ENCODE assay signal across 23 cellular contexts in genomic region chr5:180348316-180348715, GRCh38. TPM values are rescaled to one million over a fixed set of nuclear protein-coding genes. Genes with fewer than 3 reads are reported as not detected.
DNase-seq lines count a peak whose midpoint lies in the region; ATAC-seq, FAIRE-seq and TF ChIP-seq lines count a peak whose summit lies in the region.
"Had no signal": no experiment of that assay in that cellular context is flagged by ENCODE, and none has a peak within 500 bp of the region (broad histone marks: within the 10 kb centered on the region; RNA-seq: fewer than 3 reads in every experiment).

No MANE protein-coding gene starts in this region.

- ATAC-seq in WTC11 (no peak), GM21529 (IDR thresholded peaks at IDR 0.05; ENCODE audit: unreplicated experiment) (no peak), GM18907 (IDR thresholded peaks at IDR 0.05; ENCODE audit: unreplicated experiment) (no peak)
- ATAC-seq: GM12878 had no signal

- H3K27me3 ChIP-seq in osteoblast (ENCODE audit: insufficient read depth, low read length) = no peaks in the 10 kb centered on the region
- H3K27me3 ChIP-seq: SJSA1 had no signal

- no peaks in the 10 kb centered on the region; the same call in 1 of the 2 replicates for H3K27me3 Mint-ChIP-seq in WTC11 (ENCODE audit: low read depth)

- POLR2A ChIA-PET in HEK293 (lab: Yijun Ruan, JAX) = no interaction called here
- POLR2A ChIA-PET in WTC11 (lab: Charles Lee) = no interaction called here

- H3K27ac Mint-ChIP-seq in WTC11 = peak overlapping the region; percentile 90
- H3K27ac Mint-ChIP-seq: CD4-positive, alpha-beta memory T cell had no signal

- WGBS in lower leg skin, 2 donors = 65 to 93% methylated on average over 7 of the region's 7 CpGs

- no peak for DNase-seq in WTC11 (ENCODE audit: low spot score)
- DNase-seq in kidney = peak; percentile 50
- DNase-seq in osteoblast (ENCODE audit: insufficient read length, low spot score, missing footprints) = peak; percentile 30
- no peak for DNase-seq in HuH-7.5 (ENCODE audit: low spot score)
- DNase-seq in lower leg skin (ENCODE audit: low spot score in 2 of 2) = no peak
- DNase-seq: C1 segment of cervical spinal cord; Caco-2; CD4-positive, alpha-beta memory T cell; GDM1; Karpas-422; NCI-H1092 treated with DMSO at 0.1 percent for 48 hours; NCI-H1436 treated with DMSO at 0.1 percent for 48 hours; NCI-H187 treated with DMSO at 0.1 percent for 48 hours; NCI-H446; NCI-H524 treated with DMSO at 0.1 percent for 48 hours; NCI-H774 had no signal

- peaks cover 0 to 5% of the 10 kb centered on the region in 2 experiments; a peak in 1 of 3 replicates for H3K36me3 ChIP-seq in HEK293 (ENCODE audit: control insufficient read depth in 2 of 2, insufficient read depth in 1 of 2, low read length in 2 of 2)
- no peaks in the 10 kb centered on the region for H3K36me3 ChIP-seq in kidney (ENCODE audit: control insufficient read depth in 1 of 2, insufficient read depth in 2 of 2, low read length in 2 of 2)
- H3K36me3 ChIP-seq in osteoblast (ENCODE audit: insufficient read depth, low read length) = peaks cover 10% of the 10 kb centered on the region

- H2AFZ ChIP-seq in osteoblast (ENCODE audit: low read length) = no peak overlapping the region

- H3K9ac ChIP-seq in kidney (ENCODE audit: low read length in 2 of 2) = no peak overlapping the region

- peaks cover 84% of the 10 kb centered on the region for H3K4me1 Mint-ChIP-seq in WTC11

- TF ChIP-seq CTCF in HEK293 (tag by site-specific recombination; IDR thresholded peaks at IDR 0.05) (no peak), WTC11 (IDR thresholded peaks at IDR 0.05) (no peak), kidney (IDR thresholded peaks at IDR 0.05; ENCODE audit: borderline replicate concordance, extremely low read depth, insufficient read depth) (no peak), osteoblast (IDR thresholded peaks at IDR 0.05; ENCODE audit: extremely low read depth, low read depth, low read length) (no peak), lower leg skin (IDR thresholded peaks at IDR 0.05) (no peak)

- H3K9me3 ChIP-seq in HEK293 (ENCODE audit: control insufficient read depth, insufficient read depth, low read depth, low read length) (no peaks in the 10 kb centered on the region), kidney (ENCODE audit: control insufficient read depth in 1 of 2, low read length in 2 of 2) (no peaks in the 10 kb centered on the region), osteoblast (ENCODE audit: low read depth, low read length) (no peaks in the 10 kb centered on the region)
- H3K9me3 ChIP-seq: Caco-2, SJSA1 had no signal

- H3K36me3 Mint-ChIP-seq in WTC11 = peaks cover 27% of the 10 kb centered on the region
- H3K36me3 Mint-ChIP-seq: CD4-positive, alpha-beta memory T cell had no signal

- TF ChIP-seq POLR2A in lower leg skin (IDR thresholded peaks at IDR 0.05) = no peak

- no peak for FAIRE-seq in kidney (lab: Jason Lieb, UNC)
- FAIRE-seq: GM12878, H54, RCC 7860 had no signal

- H3K4me1 ChIP-seq in HEK293 (ENCODE audit: control insufficient read depth, insufficient read depth, low read length) (peaks cover 2% of the 10 kb centered on the region; the same call in 1 of the 2 replicates), kidney (ENCODE audit: control insufficient read depth in 1 of 2, insufficient read depth in 1 of 2, low read depth in 1 of 2, low read length in 2 of 2) (peaks cover 0 to 3% of the 10 kb centered on the region in 2 donors), osteoblast (ENCODE audit: insufficient read depth, low read length) (peaks cover 29% of the 10 kb centered on the region)

- no peak overlapping the region for H3K4me3 ChIP-seq in HEK293 (ENCODE audit: low read depth, low read length)
- no peak overlapping the region for H3K4me3 ChIP-seq in kidney (ENCODE audit: low read length in 2 of 2)
- H3K4me3 ChIP-seq in osteoblast (ENCODE audit: insufficient read depth, low read length) = no peak overlapping the region
- no peak overlapping the region for H3K4me3 ChIP-seq in lower leg skin (ENCODE audit: low read depth, poor library complexity, severe bottlenecking)
- H3K4me3 ChIP-seq: GM12878, SJSA1 had no signal

- peaks cover 62% of the 10 kb centered on the region for H3K79me2 ChIP-seq in osteoblast (ENCODE audit: insufficient read depth, low read length)

- H3K9me3 Mint-ChIP-seq in WTC11 = no peaks in the 10 kb centered on the region
- H3K9me3 Mint-ChIP-seq: CD4-positive, alpha-beta memory T cell had no signal

- peaks cover 61% of the 10 kb centered on the region for H4K20me1 ChIP-seq in osteoblast (ENCODE audit: insufficient read depth, low read length)

- intact Hi-C loops in kidney (cut with DNase I) = no loop called here
- intact Hi-C loops in lower leg skin (cut with DNase I; ENCODE audit: low total_unique reads) = no loop called here

- H3K27ac ChIP-seq in HEK293 (ENCODE audit: extremely low read depth, low read depth, low read length) (no peak overlapping the region), kidney (ENCODE audit: low read depth in 2 of 2, low read length in 2 of 2) (no peak overlapping the region), osteoblast (ENCODE audit: low read depth, low read length) (no peak overlapping the region)
- H3K27ac ChIP-seq: SJSA1 had no signal

- H3K4me2 ChIP-seq in osteoblast (ENCODE audit: insufficient read depth, low read length) = no peak overlapping the region

- CTCF ChIA-PET in HEK293 (lab: Yijun Ruan, JAX) = interaction anchor here (1.3 kb wide), 1 partner anchor 123 kb away, joined by 3 read pairs; no protein-coding TSS in a partner anchor
- CTCF ChIA-PET in WTC11 (lab: Charles Lee) = interaction anchor here (0.5 to 2.1 kb wide), 5 partner anchors 16 to 509 kb away, joined by 3 to 7 read pairs (median 3); no protein-coding TSS in a partner anchor

- peak overlapping the region; percentile 17 for H3K4me3 Mint-ChIP-seq in WTC11
- H3K4me3 Mint-ChIP-seq: CD4-positive, alpha-beta memory T cell had no signal

TF ChIP-seq in HEK293, 187 proteins besides CTCF, POLR2A, EP300 and RAD21 (continues in another document):
- no peak for TF ChIP-seq ZNF214 (tag by site-specific recombination; IDR thresholded peaks at IDR 0.05; ENCODE audit: borderline replicate concordance)
- 0 out of 2 replicates have a peak, but pooled peaks have one; percentile 10 for TF ChIP-seq ZIC2 (tag by site-specific recombination; IDR thresholded peaks at IDR 0.05)
- TF ChIP-seq GLIS2 (tag by site-specific recombination; IDR thresholded peaks at IDR 0.05) = no peak
- no peak for TF ChIP-seq ZNF510 (tag by site-specific recombination; IDR thresholded peaks at IDR 0.05; ENCODE audit: insufficient replicate concordance)
- TF ChIP-seq ZNF248 (tag by site-specific recombination; IDR thresholded peaks at IDR 0.05) = no peak

TF ChIP-seq in WTC11, 78 proteins besides CTCF, POLR2A, EP300 and RAD21:
- TF ChIP-seq FOXK1 (CRISPR knock-in tag; IDR thresholded peaks at IDR 0.05) = no peak

RNA-seq across cellular contexts. Expression of gene GFPT2, which starts 4.8 kb away (rescaled TPM):
- total RNA-seq in WTC11 (2021) (124 to 138 TPM (median 136 TPM) in 3 replicates), kidney (15.9 TPM), osteoblast (30.4 and 39.5 TPM in 2 replicates), lower leg skin (1 to 10 TPM; 2.5 to 8.4 (median 3.8) TPM)
- polyA plus RNA-seq in kidney (ENCODE audit: insufficient read depth, low read depth, low replicate concordance) = 2.7 TPM

RNA-seq across cellular contexts. Expression of gene MAPK9, which starts 56.4 kb away (rescaled TPM):
- 42.4 to 42.9 TPM (median 42.9 TPM) in 3 replicates for total RNA-seq in WTC11 (2021)
- 30.9 TPM for total RNA-seq in kidney
- 17.3 TPM for polyA plus RNA-seq in kidney (ENCODE audit: insufficient read depth, low read depth, low replicate concordance)
- total RNA-seq in osteoblast = 31.8 and 36.8 TPM in 2 replicates
- total RNA-seq in lower leg skin = 10 to 100 TPM; 10.4 to 18.4 (median 15.4) TPM

Comparison
In these comparisons a context has a peak if more than half of its experiments do, and no peak if none do; other contexts are left out.
1. DNase-seq: peak in kidney (single experiment) and osteoblast (single experiment); none in WTC11 (single experiment), HuH-7.5 (single experiment) and lower leg skin (0 of 2).